In genomic region chr11:48004456-48004855, GRCh38 we compare ENCODE assay signal across 3 cellular contexts.
A peak's percentile ranks its signal among the peaks of the same experiment; 100 is the strongest.
TF ChIP-seq lines count a peak whose summit lies in the region.

No MANE protein-coding gene starts in this region.

TF ChIP-seq in SK-N-SH, 30 proteins besides CTCF, POLR2A, EP300 and RAD21:
- TF ChIP-seq RCOR1 (IDR thresholded peaks at IDR 0.05; ENCODE audit: low read length) (no peak), POLR2AphosphoS5 (IDR thresholded peaks at IDR 0.05; ENCODE audit: low read depth, low read length) (no peak), FOXJ3 (CRISPR knock-in tag; IDR thresholded peaks at IDR 0.05) (no peak), ZBTB33 (IDR thresholded peaks at IDR 0.05; ENCODE audit: borderline replicate concordance, low read depth) (no peak), USF1 (IDR thresholded peaks at IDR 0.05; ENCODE audit: borderline replicate concordance, low read depth) (no peak), CHD2 (IDR thresholded peaks at IDR 0.05; ENCODE audit: low read length, partially characterized antibody) (no peak)

TF ChIP-seq in SK-N-SH treated with all-trans-retinoic acid at 6 μM for 48 hours, 23 proteins besides CTCF, POLR2A, EP300 and RAD21:
- TF ChIP-seq SNAI2 (CRISPR knock-in tag; IDR thresholded peaks at IDR 0.05): no peak
- TF ChIP-seq POU6F1 (CRISPR knock-in tag; IDR thresholded peaks at IDR 0.05; ENCODE audit: borderline replicate concordance, low read depth): no peak
- TF ChIP-seq CREB5 (CRISPR knock-in tag; IDR thresholded peaks at IDR 0.05; ENCODE audit: low read depth): no peak
- no peak for TF ChIP-seq ISL1 (CRISPR knock-in tag; IDR thresholded peaks at IDR 0.05)
TF ChIP-seq in SK-N-SH treated with all-trans-retinoic acid at 6 μM for 48 hours: peak in this region for 0.

TF ChIP-seq in GM12878, 131 proteins besides CTCF, POLR2A, EP300 and RAD21:
- TF ChIP-seq ETV6 (conservative IDR thresholded peaks at IDR 0.05 in 1 of 2, IDR thresholded peaks at IDR 0.05 in 1 of 2; ENCODE audit: borderline replicate concordance in 1 of 2, low read depth in 1 of 2) (0 out of 4 replicates have a peak, but pooled peaks of 1 of the 2 experiments have one; percentile 12), JUND (IDR thresholded peaks at IDR 0.05; ENCODE audit: low read depth, low read length) (no peak), EED (IDR thresholded peaks at IDR 0.05; ENCODE audit: low read depth) (peak; percentile 31; the same call in 1 of the 2 replicates)
